ENCODE assay signal across 31 cellular contexts in the genomic region with DNA sequence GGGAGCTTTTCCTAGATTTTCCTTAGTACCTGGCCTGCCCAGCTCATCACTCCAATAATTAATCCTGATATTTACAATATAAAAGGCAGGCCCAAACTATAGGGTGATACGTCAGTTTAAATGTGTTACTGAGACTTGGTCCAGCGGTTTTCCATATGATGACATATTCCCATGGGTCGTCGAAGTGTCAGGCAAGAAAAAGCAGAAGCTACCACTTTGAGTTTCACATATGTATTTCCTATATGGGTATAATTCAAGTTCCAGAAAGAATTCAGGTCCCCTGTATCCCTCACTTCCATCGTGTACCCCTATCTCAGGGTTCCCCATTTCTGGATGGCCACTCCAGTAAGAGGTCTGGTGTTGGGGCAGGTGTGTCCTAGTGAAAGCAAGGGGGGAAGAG.
"Had no signal": no experiment of that assay in that cellular context is flagged by ENCODE, and none has a peak within 500 bp of the region (broad histone marks: within the 10 kb centered on the region; RNA-seq: fewer than 3 reads in every experiment).

No MANE protein-coding gene starts in this region.

- H3K36me3 ChIP-seq: adrenal gland, ascending aorta, brain microvascular endothelial cell, left ventricle myocardium inferior, neutrophil, ovary, transverse colon, vagina had no signal

- DNase-seq: activated B cell treated with CpG ODN at 0.5 μM for 24 hours; activated CD4-positive, alpha-beta T cell treated with anti-CD3 and anti-CD28 coated beads for 4 hours; activated CD4-positive, alpha-beta T cell treated with anti-CD3 and anti-CD28 coated beads, Interleukin-2, amount 50 U/mL, for 48 hours; activated CD8-positive, alpha-beta memory T cell treated with anti-CD3 and anti-CD28 coated beads, Interleukin-2, amount 50 U/mL, for 48 hours; activated naive CD4-positive, alpha-beta T cell; activated T-cell treated with anti-CD3 and anti-CD28 coated beads, Interleukin-2, amount 50 U/mL, for 4 hours; adrenal gland; brain microvascular endothelial cell; caudate nucleus; effector memory CD4-positive, alpha-beta T cell; glutamatergic neuron; hippocampal formation; left ventricle myocardium inferior; midbrain; natural killer cell; ovary; psoas muscle; right cardiac atrium; stimulated activated CD4-positive, alpha-beta T cell treated with anti-CD3 and anti-CD28 coated beads, Interleukin-12 subunit alpha, Interleukin-12 subunit beta, amount 100 ng/mL, for 4 hours; transverse colon had no signal

- H3K36me3 Mint-ChIP-seq: activated naive CD8-positive, alpha-beta T cell; natural killer cell; stimulated activated effector memory CD8-positive, alpha-beta T cell treated with anti-CD3 and anti-CD28 coated beads, Interleukin-12 subunit alpha, Interleukin-12 subunit beta, amount 100 ng/mL, for 72 hours had no signal

- H3K27me3 Mint-ChIP-seq: activated B cell treated with CpG ODN at 0.5 μM for 24 hours; activated naive CD8-positive, alpha-beta T cell had no signal

- H3K9me3 Mint-ChIP-seq: activated B cell treated with CpG ODN at 0.5 μM for 24 hours; activated T-cell treated with anti-CD3 and anti-CD28 coated beads, Interleukin-2, amount 50 U/mL, for 4 hours; activated T-helper 2 cell treated with anti-CD3 and anti-CD28 coated beads, Interferon-gamma antibody, Interleukin-2, Interleukin-4, amounts not matched to agents 10 μg/mL and 5 μg/mL and 100 μg/mL, durations not matched to agents 14 hours and 24 hours and 36 hours; natural killer cell; T-helper 2 cell treated with Interferon-gamma antibody and Interleukin-4, amounts not matched to agents 5 μg/mL and 100 μg/mL, for 36 hours had no signal

- H3K27ac Mint-ChIP-seq: activated B cell treated with CpG ODN at 0.5 μM for 24 hours; activated naive CD8-positive, alpha-beta T cell; activated T-helper 2 cell treated with anti-CD3 and anti-CD28 coated beads, Interferon-gamma antibody, Interleukin-2, Interleukin-4, amounts not matched to agents 10 μg/mL and 5 μg/mL and 100 μg/mL, durations not matched to agents 14 hours and 24 hours and 36 hours; natural killer cell; stimulated activated effector memory CD8-positive, alpha-beta T cell treated with anti-CD3 and anti-CD28 coated beads, Interleukin-12 subunit alpha, Interleukin-12 subunit beta, amount 100 ng/mL, for 72 hours; T-helper 2 cell treated with Interferon-gamma antibody and Interleukin-4, amounts not matched to agents 5 μg/mL and 100 μg/mL, for 36 hours had no signal

- ATAC-seq: activated T-cell treated with anti-CD3 and anti-CD28 coated beads, Interleukin-2, amount 50 U/mL, for 4 hours; esophagus mucosa; natural killer cell; psoas muscle; right cardiac atrium; stimulated activated effector memory CD8-positive, alpha-beta T cell treated with anti-CD3 and anti-CD28 coated beads, Interleukin-12 subunit alpha, Interleukin-12 subunit beta, amount 100 ng/mL, for 72 hours had no signal

- H3K4me1 ChIP-seq: psoas muscle had no signal

- H3K4me3 Mint-ChIP-seq: activated B cell treated with CpG ODN at 0.5 μM for 24 hours; activated naive CD8-positive, alpha-beta T cell; activated T-cell treated with anti-CD3 and anti-CD28 coated beads, Interleukin-2, amount 50 U/mL, for 4 hours; natural killer cell; stimulated activated effector memory CD8-positive, alpha-beta T cell treated with anti-CD3 and anti-CD28 coated beads, Interleukin-12 subunit alpha, Interleukin-12 subunit beta, amount 100 ng/mL, for 72 hours; T-helper 2 cell treated with Interferon-gamma antibody and Interleukin-4, amounts not matched to agents 5 μg/mL and 100 μg/mL, for 36 hours had no signal

- H3K4me1 Mint-ChIP-seq: activated B cell treated with CpG ODN at 0.5 μM for 24 hours; natural killer cell; stimulated activated effector memory CD8-positive, alpha-beta T cell treated with anti-CD3 and anti-CD28 coated beads, Interleukin-12 subunit alpha, Interleukin-12 subunit beta, amount 100 ng/mL, for 72 hours had no signal

- FAIRE-seq: colon, endothelial cell of umbilical vein, frontal cortex had no signal

- H3K9me3 ChIP-seq: adrenal gland, ascending aorta, left ventricle myocardium inferior, neutrophil, ovary, psoas muscle, transverse colon, vagina had no signal

- H3K27me3 ChIP-seq: adrenal gland, ascending aorta, brain microvascular endothelial cell, neutrophil, ovary, transverse colon, vagina had no signal

- H3K27ac ChIP-seq: adrenal gland, ascending aorta, brain microvascular endothelial cell, left ventricle myocardium inferior, neutrophil, ovary, psoas muscle, transverse colon, vagina had no signal

- H3K4me3 ChIP-seq: adrenal gland, ascending aorta, left ventricle myocardium inferior, ovary, psoas muscle, transverse colon, vagina had no signal
